In genomic region chr13:24276310-24276709, GRCh38 we compare ENCODE assay signal across 16 cellular contexts. TPM values are rescaled to one million over a fixed set of nuclear protein-coding genes. Genes with fewer than 3 reads are reported as not detected.
DNase-seq lines count a peak whose midpoint lies in the region; ATAC-seq and TF ChIP-seq lines count a peak whose summit lies in the region.
"Had no signal": no experiment of that assay in that cellular context is flagged by ENCODE, and none has a peak within 500 bp of the region (broad histone marks: within the 10 kb centered on the region; RNA-seq: fewer than 3 reads in every experiment).

No MANE protein-coding gene starts in this region.

- peak overlapping the region; percentile 18 for H3K27ac ChIP-seq in CD8-positive, alpha-beta T cell (ENCODE audit: low read depth, low read length)
- H3K27ac ChIP-seq in uterus = no peak overlapping the region

- H3K36me3 ChIP-seq in CD8-positive, alpha-beta T cell (ENCODE audit: insufficient read depth, low read length) = no peaks in the 10 kb centered on the region
- no peaks in the 10 kb centered on the region for H3K36me3 ChIP-seq in uterus
- H3K36me3 ChIP-seq: ovary had no signal

- no peak for TF ChIP-seq POLR2A in uterus (IDR thresholded peaks at IDR 0.05)

- no peaks in the 10 kb centered on the region for H3K27me3 Mint-ChIP-seq in CD8-positive, alpha-beta T cell (ENCODE audit: low read depth)
- H3K27me3 Mint-ChIP-seq in immature natural killer cell (ENCODE audit: low read depth in 3 of 3) = peaks cover 13 to 24% (median 15%) of the 10 kb centered on the region in 3 donors

- peaks cover 42% of the 10 kb centered on the region for H3K36me3 Mint-ChIP-seq in CD8-positive, alpha-beta T cell
- peaks cover 3 to 8% (median 4%) of the 10 kb centered on the region in 3 donors for H3K36me3 Mint-ChIP-seq in immature natural killer cell
- H3K36me3 Mint-ChIP-seq: brain had no signal

- peaks cover 92% of the 10 kb centered on the region for H3K4me1 ChIP-seq in CD8-positive, alpha-beta T cell (ENCODE audit: insufficient read depth, low read length)
- peaks cover 0 to 8% of the 10 kb centered on the region in 2 donors for H3K4me1 ChIP-seq in uterus

- no peak overlapping the region for H3K4me3 ChIP-seq in CD8-positive, alpha-beta T cell (ENCODE audit: low read depth, low read length)
- no peak overlapping the region for H3K4me3 ChIP-seq in uterus
- H3K4me3 ChIP-seq: ovary had no signal

- CTCF ChIA-PET in CD8-positive, alpha-beta T cell (lab: Charles Lee) = no interaction called here

- no peaks in the 10 kb centered on the region for H3K9me3 Mint-ChIP-seq in CD8-positive, alpha-beta T cell
- no peaks in the 10 kb centered on the region for H3K9me3 Mint-ChIP-seq in immature natural killer cell
- H3K9me3 Mint-ChIP-seq: brain had no signal

- peak; percentile 4 for ATAC-seq in CD8-positive, alpha-beta T cell
- ATAC-seq in GM18868 (IDR thresholded peaks at IDR 0.05; ENCODE audit: unreplicated experiment) = peak; percentile 27

- POLR2A ChIA-PET in CD8-positive, alpha-beta T cell (lab: Charles Lee) = interaction anchor here (1.0 kb wide), 1 partner anchor 25 kb away, joined by 4 read pairs; no protein-coding TSS in a partner anchor

- peak overlapping the region; percentile 99 for H3K27ac Mint-ChIP-seq in CD8-positive, alpha-beta T cell
- peak overlapping the region; percentile 94 to 99 (median 98) for H3K27ac Mint-ChIP-seq in immature natural killer cell
- H3K27ac Mint-ChIP-seq: brain had no signal

- no peaks in the 10 kb centered on the region for H3K27me3 ChIP-seq in CD8-positive, alpha-beta T cell (ENCODE audit: insufficient read depth, low read length)
- H3K27me3 ChIP-seq in uterus = no peaks in the 10 kb centered on the region
- H3K27me3 ChIP-seq: ovary had no signal

- H3K4me3 Mint-ChIP-seq in CD8-positive, alpha-beta T cell = peak overlapping the region; percentile 38
- peak overlapping the region; percentile 43 to 74 (median 63) for H3K4me3 Mint-ChIP-seq in immature natural killer cell
- H3K4me3 Mint-ChIP-seq: brain had no signal

- H3K9me3 ChIP-seq in CD8-positive, alpha-beta T cell (ENCODE audit: low read length) = no peaks in the 10 kb centered on the region
- no peaks in the 10 kb centered on the region for H3K9me3 ChIP-seq in uterus
- H3K9me3 ChIP-seq: ovary had no signal

- intact Hi-C loops in CD8-positive, alpha-beta T cell (cut with DNase I, micrococcal nuclease) = loop anchor here in 1 of 2 experiments (10.0 kb wide), 3 partner anchors 648 to 1008 kb away; partner anchors contain the start of gene MTMR6
- intact Hi-C loops in uterus (cut with DNase I; ENCODE audit: low total_unique reads) = no loop called here

- peaks cover 89% of the 10 kb centered on the region for H3K4me1 Mint-ChIP-seq in CD8-positive, alpha-beta T cell (ENCODE audit: low read depth)
- peaks cover 96 to 100% of the 10 kb centered on the region in 2 donors for H3K4me1 Mint-ChIP-seq in immature natural killer cell

- TF ChIP-seq CTCF in CD8-positive, alpha-beta T cell (IDR thresholded peaks at IDR 0.05) = no peak
- TF ChIP-seq CTCF in uterus (IDR thresholded peaks at IDR 0.05) = no peak

- no peak for DNase-seq in CD8-positive, alpha-beta T cell
- DNase-seq in OCI-M1 (lab: John Stamatoyannopoulos, UW) = peak; percentile 10
- DNase-seq in immature natural killer cell = peak; percentile 63 to 72 (median 69)
- no peak for DNase-seq in uterus
- no peak for DNase-seq in kidney tubule cell (ENCODE audit: low spot score)
- DNase-seq in NCI-H524 treated with DMSO at 0.1 percent for 48 hours (lab: John Stamatoyannopoulos, UW) = no peak
- no peak for DNase-seq in GF-D8 (lab: John Stamatoyannopoulos, UW)
- DNase-seq: Calu3; effector CD8-positive, alpha-beta T cell; NCI-H1105 had no signal

RNA-seq across cellular contexts. Expression of gene C1QTNF9, which starts 33.1 kb away (rescaled TPM):
- under 1 TPM in 1 of 2 experiments, not detected in 1; 0.17 TPM for total RNA-seq in CD8-positive, alpha-beta T cell
- not detected for polyA plus RNA-seq in immature natural killer cell
- total RNA-seq in uterus = under 1 TPM in 2 of 4 donors, not detected in 2; 0.28 to 0.70 TPM
- total RNA-seq: Calu3, fibroblast of villous mesenchyme, RPMI7951, temporal lobe had no signal

Comparison
In these comparisons a context has a peak if more than half of its experiments do, and no peak if none do; other contexts are left out.
1. DNase-seq: peak in OCI-M1 (single experiment) and immature natural killer cell (3 of 3); none in CD8-positive, alpha-beta T cell (0 of 7), uterus (0 of 2), kidney tubule cell (single experiment), NCI-H524 treated with DMSO at 0.1 percent for 48 hours (single experiment) and GF-D8 (single experiment).